In the genomic region with DNA sequence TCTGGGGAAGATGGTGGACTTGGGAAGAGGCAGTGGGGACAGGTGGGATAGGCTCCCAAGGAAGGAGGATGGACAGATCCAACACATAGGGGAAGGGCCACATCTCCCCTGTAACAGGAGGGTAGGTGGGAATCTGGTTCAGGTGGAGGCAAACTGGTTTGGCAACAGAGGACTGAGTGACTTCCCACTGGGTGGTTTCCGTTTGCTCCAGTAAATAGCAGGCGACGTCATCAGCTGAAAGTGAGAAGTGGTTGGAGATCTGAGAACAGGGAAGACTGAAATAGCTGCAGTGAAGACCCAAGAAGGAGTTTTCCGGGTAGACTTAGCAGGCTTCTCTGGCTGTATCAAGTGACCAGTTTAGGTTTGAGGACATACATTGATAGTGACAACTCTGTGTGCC, we compare ENCODE assay signal across 17 cellular contexts.
DNase-seq lines count a peak whose midpoint lies in the region; ATAC-seq, FAIRE-seq and TF ChIP-seq lines count a peak whose summit lies in the region.
"Had no signal": no experiment of that assay in that cellular context is flagged by ENCODE, and none has a peak within 500 bp of the region (broad histone marks: within the 10 kb centered on the region; RNA-seq: fewer than 3 reads in every experiment).

No MANE protein-coding gene starts in this region.

- DNase-seq in ELF-1 (ENCODE audit: low read depth, low spot score): peak; percentile 82
- peak; percentile 9 for DNase-seq in NCI-H2029 treated with DMSO at 0.1 percent for 48 hours (lab: John Stamatoyannopoulos, UW)
- DNase-seq in H1 (ENCODE audit: low read depth in 1 of 2, low spot score in 2 of 2): no peak
- DNase-seq in mesenchymal stem cell: peak; percentile 30
- DNase-seq in GM19240 (ENCODE audit: insufficient read length, low spot score): no peak
- no peak for DNase-seq in effector memory CD4-positive, alpha-beta T cell
- DNase-seq in Peyer's patch: no peak
- no peak for DNase-seq in effector memory CD8-positive, alpha-beta T cell
- DNase-seq: BE2C; NCI-H446; ovary; spleen; stimulated activated naive CD8-positive, alpha-beta T cell treated with anti-CD3 and anti-CD28 coated beads, Interleukin-15, amount 100 ng/mL, for 72 hours had no signal

- H3K27me3 Mint-ChIP-seq in effector memory CD8-positive, alpha-beta T cell: peaks cover 0 to 4% of the 10 kb centered on the region in 2 donors
- H3K27me3 Mint-ChIP-seq: IgD-negative memory B cell; stimulated activated naive CD8-positive, alpha-beta T cell treated with anti-CD3 and anti-CD28 coated beads, Interleukin-15, amount 100 ng/mL, for 72 hours had no signal

- POLR2A ChIA-PET in H1 (lab: Charles Lee; ENCODE audit: partially characterized antibody): no interaction called here

- H2BK5ac ChIP-seq in H1 (ENCODE audit: low read depth, low read length) (no peak overlapping the region), mesenchymal stem cell (ENCODE audit: low read depth, low read length, poor library complexity, severe bottlenecking) (no peak overlapping the region)

- peak; percentile 32 for FAIRE-seq in H1 (lab: Jason Lieb, UNC)

- no peaks in the 10 kb centered on the region for H3K9me3 ChIP-seq in H1 (ENCODE audit: insufficient read depth in 2 of 2, low read depth in 1 of 2, low read length in 1 of 2)
- no peaks in the 10 kb centered on the region for H3K9me3 ChIP-seq in mesenchymal stem cell (ENCODE audit: control insufficient read depth, low read length)
- no peaks in the 10 kb centered on the region for H3K9me3 ChIP-seq in effector memory CD4-positive, alpha-beta T cell (ENCODE audit: control insufficient read depth, low read length)
- H3K9me3 ChIP-seq in Peyer's patch: no peaks in the 10 kb centered on the region
- H3K9me3 ChIP-seq: BE2C, HAP-1, ovary, vagina had no signal

- 0 out of 2 replicates have a peak overlapping the region, but pooled peaks have one; percentile 61 for H2BK12ac ChIP-seq in H1 (ENCODE audit: low read depth, low read length)
- no peak overlapping the region for H2BK12ac ChIP-seq in mesenchymal stem cell (ENCODE audit: low read length in 2 of 2)

- TF ChIP-seq CTCF in H1 (IDR thresholded peaks at IDR 0.05; ENCODE audit: control extremely low read depth in 1 of 3, insufficient read depth in 1 of 3, low read depth in 1 of 3, low read length in 3 of 3) (no peak), Peyer's patch (IDR thresholded peaks at IDR 0.05) (no peak)

- H3K23ac ChIP-seq in H1 (ENCODE audit: insufficient read length) (no peak overlapping the region), mesenchymal stem cell (ENCODE audit: low read length in 2 of 2) (no peak overlapping the region)

- H3K9ac ChIP-seq in H1 (replicated peaks in 1 of 4; ENCODE audit: extremely low read depth in 1 of 4, low read depth in 3 of 4, low read length in 3 of 4): no peak overlapping the region
- no peak overlapping the region for H3K9ac ChIP-seq in mesenchymal stem cell (ENCODE audit: low read length)

- H3K79me2 ChIP-seq in H1 (ENCODE audit: control insufficient read depth in 1 of 2, insufficient read depth in 2 of 2, low read length in 2 of 2): no peaks in the 10 kb centered on the region

- H3K36me3 Mint-ChIP-seq in effector memory CD8-positive, alpha-beta T cell (ENCODE audit: insufficient read depth): peaks cover 2% of the 10 kb centered on the region
- H3K36me3 Mint-ChIP-seq: IgD-negative memory B cell had no signal

- H3K4me2 ChIP-seq in H1 (ENCODE audit: insufficient read depth in 1 of 2, low read depth in 2 of 2, low read length in 2 of 2) (no peak overlapping the region), mesenchymal stem cell (ENCODE audit: low read length, poor library complexity, severe bottlenecking) (no peak overlapping the region)

- no peak overlapping the region for H3K14ac ChIP-seq in H1 (ENCODE audit: insufficient read length)
- no peak overlapping the region for H3K14ac ChIP-seq in mesenchymal stem cell (ENCODE audit: low read length in 2 of 2)

- no peaks in the 10 kb centered on the region for H3K36me3 ChIP-seq in H1 (ENCODE audit: control insufficient read depth in 2 of 4, insufficient read depth in 4 of 4, low read length in 3 of 4)
- H3K36me3 ChIP-seq in mesenchymal stem cell (ENCODE audit: control insufficient read depth in 1 of 2, insufficient read depth in 2 of 2, low read depth in 1 of 2, low read length in 2 of 2): no peaks in the 10 kb centered on the region
- H3K36me3 ChIP-seq in effector memory CD4-positive, alpha-beta T cell (ENCODE audit: control insufficient read depth, insufficient read depth, low read length): no peaks in the 10 kb centered on the region
- no peaks in the 10 kb centered on the region for H3K36me3 ChIP-seq in Peyer's patch
- H3K36me3 ChIP-seq: BE2C, HAP-1, ovary, spleen, vagina had no signal

- CTCF ChIA-PET in H1 (lab: Charles Lee; ENCODE audit: partially characterized antibody): interaction anchor here (0.9 kb wide), 1 partner anchor 123 kb away, joined by 4 read pairs; no protein-coding TSS in a partner anchor

- TF ChIP-seq EP300 in H1 (IDR thresholded peaks at IDR 0.05; ENCODE audit: borderline replicate concordance in 1 of 2, low read depth in 2 of 2, low read length in 2 of 2): no peak; a peak in 1 of 3 replicates

- no peak overlapping the region for H3K56ac ChIP-seq in H1 (replicated peaks; ENCODE audit: insufficient read length, low read depth, low read length)

- H4K8ac ChIP-seq in H1 (ENCODE audit: extremely low read depth, insufficient read depth, low read length) (no peak overlapping the region), mesenchymal stem cell (ENCODE audit: low read length) (no peak overlapping the region)

- no peak for TF ChIP-seq RAD21 in H1 (IDR thresholded peaks at IDR 0.05 in 1 of 2, conservative IDR thresholded peaks at IDR 0.05 in 1 of 2; ENCODE audit: low read depth in 2 of 2, low read length in 2 of 2)

- H2BK120ac ChIP-seq in H1 (replicated peaks; ENCODE audit: low read depth, low read length) (peak overlapping the region; percentile 21), mesenchymal stem cell (ENCODE audit: low read depth, low read length) (no peak overlapping the region)

- WGBS in H1 (ENCODE audit: extremely low coverage in 1 of 2, insufficient coverage in 1 of 2, insufficient read length in 1 of 2, insufficient replicate concordance in 2 of 2, low coverage in 1 of 2, low lambda C conversion rate in 2 of 2, missing lambda C conversion rate in 1 of 2), 2 experiments: 60% methylated on average over 4 of the region's 4 CpGs; no CpG with 5 or more reads in 1 of the 2 experiments
- 46% methylated on average over 4 of the region's 4 CpGs for WGBS in mesenchymal stem cell

- no peak overlapping the region for H4K5ac ChIP-seq in H1 (ENCODE audit: insufficient read length, low read depth, low read length)

- H3K18ac ChIP-seq in H1 (ENCODE audit: extremely low read depth, low read length) (no peak overlapping the region), mesenchymal stem cell (ENCODE audit: low read depth in 1 of 2, low read length in 2 of 2) (no peak overlapping the region)

- H3K27ac ChIP-seq in H1 (ENCODE audit: low read depth, low read length) (peak overlapping the region; percentile 29; the same call in 1 of the 2 replicates), mesenchymal stem cell (ENCODE audit: low read length, poor library complexity, severe bottlenecking) (no peak overlapping the region), Peyer's patch (no peak overlapping the region)
- no peak overlapping the region for H3K27ac ChIP-seq in effector memory CD4-positive, alpha-beta T cell (ENCODE audit: insufficient read depth, low read length, poor library complexity, severe bottlenecking)
- H3K27ac ChIP-seq: ovary, spleen, vagina had no signal

- TF ChIP-seq POLR2A in H1 (IDR thresholded peaks at IDR 0.05; ENCODE audit: control extremely low read depth in 1 of 2, low read depth in 2 of 2, low read length in 2 of 2) (0 out of 3 replicates have a peak, but pooled peaks of 1 of the 2 experiments have one; percentile 52), Peyer's patch (IDR thresholded peaks at IDR 0.05) (no peak)

- H3K27me3 ChIP-seq in H1 (replicated peaks in 1 of 4; ENCODE audit: control insufficient read depth in 3 of 4, extremely low read depth in 1 of 4, insufficient read depth in 3 of 4, low read length in 3 of 4): no peaks in the 10 kb centered on the region
- H3K27me3 ChIP-seq in mesenchymal stem cell (ENCODE audit: control insufficient read depth in 1 of 2, insufficient read depth in 1 of 2, low read length in 2 of 2): no peaks in the 10 kb centered on the region
- H3K27me3 ChIP-seq in effector memory CD4-positive, alpha-beta T cell (replicated peaks; ENCODE audit: control insufficient read depth, insufficient read depth, low read length, poor library complexity, severe bottlenecking): no peaks in the 10 kb centered on the region
- H3K27me3 ChIP-seq in Peyer's patch: no peaks in the 10 kb centered on the region
- H3K27me3 ChIP-seq: BE2C, dorsolateral prefrontal cortex, ovary, spleen, vagina had no signal

- H3K27ac Mint-ChIP-seq in effector memory CD8-positive, alpha-beta T cell: no peak overlapping the region
- H3K27ac Mint-ChIP-seq: IgD-negative memory B cell; stimulated activated naive CD8-positive, alpha-beta T cell treated with anti-CD3 and anti-CD28 coated beads, Interleukin-15, amount 100 ng/mL, for 72 hours had no signal

- H3K9me3 Mint-ChIP-seq in effector memory CD8-positive, alpha-beta T cell: peaks cover 0 to 14% of the 10 kb centered on the region in 2 donors

- 0 out of 2 replicates have a peak overlapping the region, but pooled peaks have one; percentile 13 for H2BK20ac ChIP-seq in H1 (ENCODE audit: low read length)

- no peaks in the 10 kb centered on the region for H3K4me1 Mint-ChIP-seq in effector memory CD8-positive, alpha-beta T cell (ENCODE audit: low read depth in 2 of 2)
- H3K4me1 Mint-ChIP-seq: IgD-negative memory B cell; stimulated activated naive CD8-positive, alpha-beta T cell treated with anti-CD3 and anti-CD28 coated beads, Interleukin-15, amount 100 ng/mL, for 72 hours had no signal

- H4K20me1 ChIP-seq in H1 (replicated peaks in 1 of 2; ENCODE audit: control insufficient read depth in 1 of 2, insufficient read depth in 2 of 2, low read length in 2 of 2): no peaks in the 10 kb centered on the region

- H2BK15ac ChIP-seq in H1 (ENCODE audit: low read length) (no peak overlapping the region), mesenchymal stem cell (ENCODE audit: low read depth, poor library complexity, severe bottlenecking) (peak overlapping the region; percentile 41)

- H3K4ac ChIP-seq in H1 (replicated peaks; ENCODE audit: insufficient read length, low read depth, low read length) (peak overlapping the region; percentile 45), mesenchymal stem cell (ENCODE audit: low read depth in 1 of 2, low read length in 2 of 2) (no peak overlapping the region)

- no peaks in the 10 kb centered on the region for H3K79me1 ChIP-seq in H1 (ENCODE audit: low read depth, low read length)
- H3K79me1 ChIP-seq in mesenchymal stem cell (replicated peaks; ENCODE audit: low read length, poor library complexity, severe bottlenecking): no peaks in the 10 kb centered on the region

- peaks cover 2 to 13% (median 8%) of the 10 kb centered on the region in 4 experiments for H3K4me1 ChIP-seq in H1 (replicated peaks in 1 of 4; ENCODE audit: control insufficient read depth in 3 of 4, insufficient read depth in 4 of 4, low read length in 3 of 4)
- H3K4me1 ChIP-seq in mesenchymal stem cell (ENCODE audit: control insufficient read depth, insufficient read depth, low read depth, low read length): peaks cover 18% of the 10 kb centered on the region
- no peaks in the 10 kb centered on the region for H3K4me1 ChIP-seq in effector memory CD4-positive, alpha-beta T cell (ENCODE audit: control insufficient read depth, insufficient read depth, low read length, poor library complexity, severe bottlenecking)
- H3K4me1 ChIP-seq in Peyer's patch: no peaks in the 10 kb centered on the region
- H3K4me1 ChIP-seq: BE2C, HAP-1 had no signal

- H3K23me2 ChIP-seq in H1 (ENCODE audit: low read depth, low read length): no peaks in the 10 kb centered on the region

- peak overlapping the region; percentile 49 for H4K91ac ChIP-seq in H1 (replicated peaks; ENCODE audit: insufficient read length, low read length)
- H4K91ac ChIP-seq in mesenchymal stem cell (ENCODE audit: low read length): no peak overlapping the region

- no peak overlapping the region for H3K4me3 ChIP-seq in H1 (ENCODE audit: extremely low read depth in 1 of 4, insufficient read depth in 2 of 4, low read depth in 3 of 4, low read length in 4 of 4)
- H3K4me3 ChIP-seq in mesenchymal stem cell (ENCODE audit: insufficient read depth in 1 of 2, low read depth in 1 of 2, low read length in 2 of 2): no peak overlapping the region
- H3K4me3 ChIP-seq in effector memory CD4-positive, alpha-beta T cell (ENCODE audit: insufficient read depth, low read depth, low read length, poor library complexity, severe bottlenecking): no peak overlapping the region
- H3K4me3 ChIP-seq in Peyer's patch: no peak overlapping the region
- H3K4me3 ChIP-seq: dorsolateral prefrontal cortex, HAP-1, ovary, spleen, vagina had no signal

- H2AFZ ChIP-seq in H1 (ENCODE audit: low read length) (no peak overlapping the region), mesenchymal stem cell (ENCODE audit: low read depth, low read length) (no peak overlapping the region)

- H2AK5ac ChIP-seq in H1 (ENCODE audit: low read depth, low read length) (no peak overlapping the region), mesenchymal stem cell (ENCODE audit: low read length, severe bottlenecking) (peak overlapping the region; percentile 53)

- no peak for ATAC-seq in effector memory CD8-positive, alpha-beta T cell (replicated peaks)
- ATAC-seq: stimulated activated naive CD8-positive, alpha-beta T cell treated with anti-CD3 and anti-CD28 coated beads, Interleukin-15, amount 100 ng/mL, for 72 hours had no signal

- no peak overlapping the region for H3K4me3 Mint-ChIP-seq in effector memory CD8-positive, alpha-beta T cell
- H3K4me3 Mint-ChIP-seq: stimulated activated naive CD8-positive, alpha-beta T cell treated with anti-CD3 and anti-CD28 coated beads, Interleukin-15, amount 100 ng/mL, for 72 hours had no signal

Comparison
In these comparisons a context has a peak if more than half of its experiments do, and no peak if none do; other contexts are left out.
1. DNase-seq: peak in ELF-1 (single experiment), NCI-H2029 treated with DMSO at 0.1 percent for 48 hours (single experiment) and mesenchymal stem cell (single experiment); none in H1 (0 of 2), GM19240 (single experiment), effector memory CD4-positive, alpha-beta T cell (0 of 3), Peyer's patch (0 of 3) and effector memory CD8-positive, alpha-beta T cell (0 of 3).